Comparison of ENCODE assay signal across 7 cellular contexts in genomic region chr15:92655178-92655995, GRCh38. TPM values are rescaled to one million over a fixed set of nuclear protein-coding genes. Genes with fewer than 3 reads are reported as not detected.
DNase-seq lines count a peak whose midpoint lies in the region; ATAC-seq, FAIRE-seq and TF ChIP-seq lines count a peak whose summit lies in the region.

Gene FAM174B, minus strand, starts transcription at chr15:92655775.

- no peaks in the 10 kb centered on the region for H3K36me3 ChIP-seq in H7 (replicated peaks; ENCODE audit: control insufficient read depth, insufficient read depth, low read length)
- no peaks in the 10 kb centered on the region; the same call in 1 of the 2 replicates for H3K36me3 ChIP-seq in PC-3 (ENCODE audit: low read depth, low read length)
- no peaks in the 10 kb centered on the region; a peak in 1 of 4 replicates for H3K36me3 ChIP-seq in GM12878 (ENCODE audit: control insufficient read depth in 2 of 2, insufficient read depth in 2 of 2, low read length in 1 of 2)
- H3K36me3 ChIP-seq in spleen = no peaks in the 10 kb centered on the region

- 6% methylated on average over 81 of the region's 100 CpGs for WGBS in GM12878 (ENCODE audit: insufficient coverage, insufficient replicate concordance, low lambda C conversion rate, missing lambda C conversion rate)
- WGBS in spleen, 5 donors = 1 to 2% (median 1%) methylated on average over 35 to 100 of the region's 100 CpGs

- BruUV-seq in PC-3 (replicated peaks; lab: Mats Ljungman, UMichigan) (no TSS peak), GM12878 (replicated peaks; lab: Mats Ljungman, UMichigan) (no TSS peak)

- in situ Hi-C loops in GM12878 (cut with MboI) = loop anchor here (10.0 kb wide), 1 partner anchor 259 kb away; no protein-coding TSS in a partner anchor

- DNase-seq in H7 (peak; percentile 91), PC-3 (peak; percentile 53), GM12878 (ENCODE audit: low read depth, low spot score) (no peak), iris pigment epithelial cell (ENCODE audit: low read depth) (peak; percentile 6), spleen (no peak), Ammon's horn (ENCODE audit: low spot score) (no peak)

- SMC1A ChIA-PET in GM12878 (lab: Charles Lee; ENCODE audit: uncharacterized antibody, unreplicated experiment) = interaction anchor here (0.5 to 1.7 kb wide), 6 partner anchors 9 to 38 kb away, joined by 3 to 9 read pairs (median 4); no protein-coding TSS in a partner anchor

- H4K20me1 ChIP-seq in PC-3 (ENCODE audit: low read length) = no peaks in the 10 kb centered on the region
- H4K20me1 ChIP-seq in GM12878 (ENCODE audit: control insufficient read depth, insufficient read depth) = no peaks in the 10 kb centered on the region

- H3K9ac ChIP-seq in PC-3 (ENCODE audit: low read length) (peak within 1 kb of the TSS; percentile 59), GM12878 (ENCODE audit: control insufficient read depth, insufficient read depth, low read length) (peak within 1 kb of the TSS; percentile 51)

- H3F3A ChIP-seq in PC-3 (ENCODE audit: low read length, unreplicated experiment) = no peaks in the 10 kb centered on the region

- TF ChIP-seq CTCF in GM12872 (IDR thresholded peaks at IDR 0.05; ENCODE audit: insufficient read depth, low read depth, low read length) (0 out of 3 replicates have a peak, but pooled peaks have one; percentile 3), PC-3 (conservative IDR thresholded peaks at IDR 0.05; ENCODE audit: low read depth, low read length) (no peak), GM12878 (IDR thresholded peaks at IDR 0.05 in 2 of 3, conservative IDR thresholded peaks at IDR 0.05 in 1 of 3; ENCODE audit: control insufficient read depth in 2 of 3, extremely low read depth in 1 of 3, insufficient read depth in 1 of 3, low read depth in 3 of 3, low read length in 3 of 3) (peak in 1 of 3 experiments; percentile 17; a peak in 1 of 6 replicates), spleen (IDR thresholded peaks at IDR 0.05 in 8 of 11, conservative IDR thresholded peaks at IDR 0.05 in 3 of 11) (no peak)

- CTCF ChIA-PET in PC-3 (lab: Charles Lee) = no interaction called here
- CTCF ChIA-PET in GM12878 (lab: Yijun Ruan, JAX) = interaction anchor here (1.4 to 1.5 kb wide), 3 partner anchors 10 to 42 kb away, joined by 3 to 7 read pairs (median 4); no protein-coding TSS in a partner anchor

- H3K79me2 ChIP-seq in PC-3 (ENCODE audit: low read length) = peaks cover 47% of the 10 kb centered on the region
- H3K79me2 ChIP-seq in GM12878 (ENCODE audit: control insufficient read depth, insufficient read depth, low read length) = peaks cover 41% of the 10 kb centered on the region

- no peaks in the 10 kb centered on the region for H3K9me2 ChIP-seq in PC-3 (replicated peaks; ENCODE audit: low read length)

- H3K27me3 ChIP-seq in H7 (ENCODE audit: control insufficient read depth, insufficient read depth, low read length) (peaks cover 10% of the 10 kb centered on the region), PC-3 (ENCODE audit: low read length) (no peaks in the 10 kb centered on the region), GM12878 (replicated peaks in 1 of 2; ENCODE audit: control insufficient read depth in 2 of 2, insufficient read depth in 2 of 2, low read length in 1 of 2) (no peaks in the 10 kb centered on the region), spleen (replicated peaks in 1 of 7) (peaks cover 0 to 75% (median 18%) of the 10 kb centered on the region in 7 donors)

- TF ChIP-seq EP300 in GM12878 (IDR thresholded peaks at IDR 0.05; ENCODE audit: borderline replicate concordance in 1 of 2, control insufficient read depth in 1 of 2, low read depth in 2 of 2, low read length in 2 of 2) = no peak

- intact Hi-C loops in PC-3 (cut with micrococcal nuclease) = no loop called here
- intact Hi-C loops in GM12878 (cut with micrococcal nuclease; ENCODE audit: unreplicated experiment) = no loop called here
- intact Hi-C loops in spleen (cut with DNase I; ENCODE audit: low total_unique reads) = no loop called here

- no peaks in the 10 kb centered on the region for H3K9me3 ChIP-seq in PC-3 (ENCODE audit: low read length)
- peaks cover 6% of the 10 kb centered on the region; the same call in 2 of the 3 replicates for H3K9me3 ChIP-seq in GM12878 (replicated peaks; ENCODE audit: control insufficient read depth, insufficient read depth, low read length)
- peaks cover 0 to 10% (median 1%) of the 10 kb centered on the region in 8 donors for H3K9me3 ChIP-seq in spleen

- H3K4me3 ChIP-seq in H7 (ENCODE audit: insufficient read depth, low read depth, low read length) = peak within 1 kb of the TSS; percentile 68
- peak within 1 kb of the TSS; percentile 74 for H3K4me3 ChIP-seq in PC-3 (ENCODE audit: low read length)
- peak within 1 kb of the TSS; percentile 65 for H3K4me3 ChIP-seq in GM12878
- peak within 1 kb of the TSS; percentile 24 to 71 (median 44) for H3K4me3 ChIP-seq in spleen

- peaks cover 35% of the 10 kb centered on the region for H3K4me1 ChIP-seq in PC-3 (ENCODE audit: insufficient read depth, low read length)
- peaks cover 4% of the 10 kb centered on the region; the same call in 1 of the 2 replicates for H3K4me1 ChIP-seq in GM12878 (ENCODE audit: control insufficient read depth, insufficient read depth, low read length)
- H3K4me1 ChIP-seq in spleen = peaks cover 8 to 30% (median 17%) of the 10 kb centered on the region in 6 donors

- peak; percentile 80 for TF ChIP-seq POLR2A in GM12878 (IDR thresholded peaks at IDR 0.05; ENCODE audit: low read depth, low read length)
- TF ChIP-seq POLR2A in spleen (IDR thresholded peaks at IDR 0.05) = no peak

- peak within 1 kb of the TSS; percentile 13; the same call in 1 of the 2 replicates for H3K27ac ChIP-seq in PC-3 (ENCODE audit: low read length)
- H3K27ac ChIP-seq in GM12878 (ENCODE audit: control insufficient read depth, insufficient read depth) = peak within 1 kb of the TSS; percentile 38
- no peak within 1 kb of the TSS for H3K27ac ChIP-seq in spleen

- no peak for FAIRE-seq in GM12878 (lab: Jason Lieb, UNC)

- POLR2A ChIA-PET in PC-3 (lab: Charles Lee; ENCODE audit: unreplicated experiment) = no interaction called here
- POLR2A ChIA-PET in GM12878 (lab: Charles Lee) = interaction anchor here (5.6 kb wide), 1 partner anchor 9 kb away, joined by 25 read pairs; no protein-coding TSS in a partner anchor

- peak; percentile 58 for ATAC-seq in PC-3
- ATAC-seq in GM12878 = peak; percentile 76

- H2AFZ ChIP-seq in PC-3 (ENCODE audit: low read length) = peak within 1 kb of the TSS; percentile 75
- H2AFZ ChIP-seq in GM12878 (ENCODE audit: control insufficient read depth, low read depth, low read length) = peak within 1 kb of the TSS; percentile 78

- no peak for TF ChIP-seq RAD21 in GM12878 (IDR thresholded peaks at IDR 0.05; ENCODE audit: insufficient read depth, low read depth, low read length)

- peak within 1 kb of the TSS; percentile 81 for H3K4me2 ChIP-seq in PC-3 (ENCODE audit: low read length)
- H3K4me2 ChIP-seq in GM12878 (ENCODE audit: control insufficient read depth, insufficient read depth) = peak within 1 kb of the TSS; percentile 60

- RAD21 ChIA-PET in GM12878 (lab: Charles Lee; ENCODE audit: unreplicated experiment) = interaction anchor here (0.6 to 2.5 kb wide), 3 partner anchors 9 to 54 kb away, joined by 3 to 11 read pairs (median 3); no protein-coding TSS in a partner anchor

TF ChIP-seq in GM12878, 131 proteins besides CTCF, POLR2A, EP300 and RAD21 (continues in another document):
- TF ChIP-seq IKZF1 (conservative IDR thresholded peaks at IDR 0.05) = peak; percentile 90
- TF ChIP-seq ZNF217 (IDR thresholded peaks at IDR 0.05) = no peak
- TF ChIP-seq NFYA (IDR thresholded peaks at IDR 0.05; ENCODE audit: borderline replicate concordance, low read depth, low read length) = no peak

RNA-seq across cellular contexts. Expression of gene FAM174B, which starts in this region (rescaled TPM):
- 16.8 and 26.8 TPM in 2 replicates for total RNA-seq in H7 (2014; rRNA removed; shearing (Covaris generic))
- total RNA-seq in PC-3 (2014; rRNA removed) = 9.6 and 14.2 TPM in 2 replicates
- 19.8 and 20.0 TPM in 2 replicates for total RNA-seq in GM12878 (2013; cell fraction: nucleolus; rRNA removed)
- total RNA-seq in GM12878 (2014; rRNA removed) = 3.0 and 4.1 TPM in 2 replicates
- 2.8 and 3.9 TPM in 2 replicates for total RNA-seq in GM12878 (2014; rRNA removed; fragmentation: Illumina TruSeq; extraction: Trizol)
- total RNA-seq in GM12878 (2021) = 8.0 and 10.7 TPM in 2 replicates
- polyA plus RNA-seq in GM12878 (2011; ENCODE audit: low read depth) = 11.6 TPM
- polyA plus RNA-seq in GM12878 (2011; rRNA removed) = 12.1 and 15.9 TPM in 2 replicates
- polyA plus RNA-seq in GM12878 (2011; cell fraction: cytosol; rRNA removed) = 12.6 and 20.8 TPM in 2 replicates
- polyA plus RNA-seq in GM12878 (2011; cell fraction: nucleus; rRNA removed) = 5.0 and 7.8 TPM in 2 replicates
- polyA plus RNA-seq in GM12878 (2012) = 27.8 and 39.8 TPM in 2 replicates
- polyA plus RNA-seq in GM12878 (2014; fragmentation: Illumina TruSeq; extraction: Trizol) = 6.6 and 7.0 TPM in 2 replicates
- 1 to 10 TPM in 1 of 2 experiments, under 1 TPM in 1; 0.71 to 2.4 TPM for polyA plus RNA-seq in GM12878 (2014; fragmentation: Nextera tagmentation; extraction: Ambion mirVana)
- polyA plus RNA-seq in GM12878 (2014; rRNA removed) = 4.3 and 5.3 TPM in 2 replicates
- 1 to 10 TPM; 4.1 to 6.5 TPM for polyA plus RNA-seq in GM12878 (2016; fragmentation: Nextera tagmentation; extraction: Ambion mirVana)
- polyA minus RNA-seq in GM12878 (2011; rRNA and poly(A)+ RNA removed) = 20.9 and 22.8 TPM in 2 replicates
- polyA minus RNA-seq in GM12878 (2011; cell fraction: cytosol; rRNA and poly(A)+ RNA removed) = 5.3 and 10.3 TPM in 2 replicates
- polyA minus RNA-seq in GM12878 (2011; cell fraction: nucleus; rRNA and poly(A)+ RNA removed) = 7.4 and 21.9 TPM in 2 replicates
- total RNA-seq in spleen = 10 to 100 TPM in 4 of 7 donors, 1 to 10 TPM in 3; 7.4 to 17.9 (median 11.2) TPM
- polyA plus RNA-seq in spleen = 1 to 10 TPM; 2.1 to 4.8 (median 3.9) TPM

Comparison
In these comparisons a context has a peak if more than half of its experiments do, and no peak if none do; other contexts are left out.
1. DNase-seq: peak in H7 (single experiment), PC-3 (single experiment) and iris pigment epithelial cell (single experiment); none in GM12878 (single experiment), spleen (single experiment) and Ammon's horn (single experiment).
2. H3K27ac ChIP-seq: peak in PC-3 (single experiment) and GM12878 (single experiment); none in spleen (0 of 8).
3. Peak in every context shown above with its lines, with median percentiles within 50 percentile points of each other: H3K4me3 ChIP-seq.